9 cellular contexts compared by ENCODE assay signal in the genomic region with DNA sequence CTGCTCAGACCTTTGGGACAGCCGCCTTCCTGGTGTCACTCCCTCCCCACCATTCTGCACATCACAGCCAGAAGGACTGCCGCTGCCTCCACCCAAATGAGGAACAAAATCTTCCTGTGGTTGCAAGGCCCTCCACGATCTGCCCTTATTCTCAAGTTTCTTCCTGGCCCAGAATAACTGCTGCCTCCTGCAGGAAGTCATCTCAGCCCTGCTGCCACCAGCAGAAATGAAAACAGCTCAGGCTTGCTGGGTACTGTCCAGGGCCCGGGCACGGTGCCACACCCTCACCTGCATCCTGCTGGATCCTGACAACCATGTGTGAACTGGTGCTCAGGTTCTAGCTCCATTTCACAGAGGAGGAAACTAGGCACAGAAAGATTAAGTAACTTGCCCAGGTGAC. TPM values are rescaled to one million over a fixed set of nuclear protein-coding genes. Genes with fewer than 3 reads are reported as not detected.
A peak's percentile ranks its signal among the peaks of the same experiment; 100 is the strongest.
DNase-seq lines count a peak whose midpoint lies in the region; ATAC-seq and TF ChIP-seq lines count a peak whose summit lies in the region.
"Had no signal": no experiment of that assay in that cellular context is flagged by ENCODE, and none has a peak within 500 bp of the region (broad histone marks: within the 10 kb centered on the region; RNA-seq: fewer than 3 reads in every experiment).

No MANE protein-coding gene starts in this region.

- no peak overlapping the region for H3K4me3 ChIP-seq in coronary artery

- ATAC-seq in T-cell (replicated peaks in 1 of 4) (peak in 2 of 4 experiments; percentile 36 to 39), GM18868 (IDR thresholded peaks at IDR 0.05; ENCODE audit: unreplicated experiment) (no peak)

- DNase-seq in CD14-positive monocyte (ENCODE audit: low spot score), result no peak
- no peak for DNase-seq in HFFc6
- DNase-seq in T-cell, result peak in 1 of 34 experiments; percentile 21
- DNase-seq in kidney tubule cell (ENCODE audit: low spot score), result peak; percentile 28
- no peak for DNase-seq in coronary artery (ENCODE audit: low spot score)
- DNase-seq in NCI-H1436 treated with DMSO at 0.1 percent for 48 hours (lab: John Stamatoyannopoulos, UW), result no peak
- no peak for DNase-seq in activated CD4-positive, CD25-positive, alpha-beta regulatory T cell (lab: John Stamatoyannopoulos, UW)

- H3K27ac Mint-ChIP-seq in CD14-positive monocyte, result peak overlapping the region; percentile 23 to 89 (median 84)
- no peak overlapping the region for H3K27ac Mint-ChIP-seq in HFFc6
- H3K27ac Mint-ChIP-seq in T-cell, result peak overlapping the region; percentile 40 to 64

- peaks cover 0 to 5% (median 1%) of the 10 kb centered on the region in 3 donors for H3K27me3 Mint-ChIP-seq in CD14-positive monocyte (ENCODE audit: low read depth in 3 of 3)
- H3K27me3 Mint-ChIP-seq in HFFc6 (ENCODE audit: insufficient read depth), result peaks cover 4% of the 10 kb centered on the region
- peaks cover 0 to 2% of the 10 kb centered on the region in 2 donors for H3K27me3 Mint-ChIP-seq in T-cell

- no peak overlapping the region for H3K27ac ChIP-seq in coronary artery

- H3K4me3 Mint-ChIP-seq in CD14-positive monocyte, result peak overlapping the region; percentile 64 to 74
- H3K4me3 Mint-ChIP-seq in HFFc6, result no peak overlapping the region
- H3K4me3 Mint-ChIP-seq in T-cell, result no peak overlapping the region

- TF ChIP-seq CTCF in CD14-positive monocyte (IDR thresholded peaks at IDR 0.05) (peak; percentile 2), HFFc6 (IDR thresholded peaks at IDR 0.05) (peak; percentile 33), coronary artery (IDR thresholded peaks at IDR 0.05) (no peak)

- H3K9me3 Mint-ChIP-seq in CD14-positive monocyte (peaks cover 0 to 3% (median 0%) of the 10 kb centered on the region in 7 donors), HFFc6 (no peaks in the 10 kb centered on the region), T-cell (no peaks in the 10 kb centered on the region)

- H3K4me1 Mint-ChIP-seq in CD14-positive monocyte (peaks cover 26% of the 10 kb centered on the region), HFFc6 (ENCODE audit: low read depth) (no peaks in the 10 kb centered on the region; the same call in 1 of the 2 replicates), T-cell (peaks cover 8 to 11% (median 9%) of the 10 kb centered on the region in 3 donors)

- peaks cover 0 to 5% of the 10 kb centered on the region in 2 donors for H3K36me3 Mint-ChIP-seq in CD14-positive monocyte
- no peaks in the 10 kb centered on the region for H3K36me3 Mint-ChIP-seq in HFFc6 (ENCODE audit: low read depth)
- no peaks in the 10 kb centered on the region for H3K36me3 Mint-ChIP-seq in T-cell

- intact Hi-C loops in CD14-positive monocyte (cut with micrococcal nuclease), result no loop called here

- POLR2A ChIA-PET in T-cell (lab: Charles Lee), result interaction anchor here in 1 of 2 donors (0.6 kb wide), 2 partner anchors 15 to 81 kb away, joined by 3 read pairs; no protein-coding TSS in a partner anchor

- CTCF ChIA-PET in T-cell (lab: Charles Lee), result interaction anchor here in 1 of 2 donors (0.6 kb wide), 1 partner anchor 159 kb away, joined by 3 read pairs; no protein-coding TSS in a partner anchor

RNA-seq across cellular contexts. Expression of a gene that starts 2.8 kb away (rescaled TPM):
- not detected for polyA plus RNA-seq in CD14-positive monocyte
- not detected for total RNA-seq in HFFc6 (2021; fragmentation: NEBNext Ultra II Directional; extraction: Animal tissue kit (Norgen Biotek cat#: 25700))
- total RNA-seq in T-cell, result under 1 TPM in 1 of 5 donors, not detected in 4; 0.18 TPM
- total RNA-seq: Daoy had no signal

RNA-seq across cellular contexts. Expression of a gene that starts 29.6 kb away (rescaled TPM):
- 10 to 100 TPM; 16.8 to 16.9 TPM for polyA plus RNA-seq in CD14-positive monocyte
- 100 to 1,000 TPM; 115 to 169 (median 126) TPM for total RNA-seq in HFFc6 (2021; fragmentation: NEBNext Ultra II Directional; extraction: Animal tissue kit (Norgen Biotek cat#: 25700))
- total RNA-seq in T-cell, result 10 to 100 TPM; 23.5 to 62.9 (median 58.3) TPM

RNA-seq across cellular contexts. Expression of a gene that starts 29.8 kb away (rescaled TPM):
- polyA plus RNA-seq in CD14-positive monocyte, result 1 to 10 TPM; 3.7 to 9.2 TPM
- 1 to 10 TPM; 4.9 to 8.8 (median 6.0) TPM for total RNA-seq in HFFc6 (2021; fragmentation: NEBNext Ultra II Directional; extraction: Animal tissue kit (Norgen Biotek cat#: 25700))
- 10 to 100 TPM; 12.4 to 15.3 (median 13.9) TPM for total RNA-seq in T-cell

RNA-seq across cellular contexts. Expression of a gene that starts 47.5 kb away (rescaled TPM):
- not detected for polyA plus RNA-seq in CD14-positive monocyte
- total RNA-seq in HFFc6 (2021; fragmentation: NEBNext Ultra II Directional; extraction: Animal tissue kit (Norgen Biotek cat#: 25700)), result not detected
- 1 to 10 TPM in 2 of 5 donors, under 1 TPM in 3; 0.20 to 1.7 (median 0.88) TPM for total RNA-seq in T-cell
- total RNA-seq: Daoy had no signal

RNA-seq across cellular contexts. Expression of a gene that starts 55.0 kb away (rescaled TPM):
- 10 to 100 TPM; 65.7 to 70.2 TPM for polyA plus RNA-seq in CD14-positive monocyte
- total RNA-seq in HFFc6 (2021; fragmentation: NEBNext Ultra II Directional; extraction: Animal tissue kit (Norgen Biotek cat#: 25700)), result 100 to 1,000 TPM; 736 to 879 (median 836) TPM
- total RNA-seq in T-cell, result 100 to 1,000 TPM; 274 to 340 (median 307) TPM

Comparison
In these comparisons a context has a peak if more than half of its experiments do, and no peak if none do; other contexts are left out.
1. H3K4me3 Mint-ChIP-seq: peak in CD14-positive monocyte (2 of 2); none in HFFc6 (single experiment) and T-cell (0 of 3).